Comparison of ENCODE assay signal across 8 cellular contexts in the genomic region with DNA sequence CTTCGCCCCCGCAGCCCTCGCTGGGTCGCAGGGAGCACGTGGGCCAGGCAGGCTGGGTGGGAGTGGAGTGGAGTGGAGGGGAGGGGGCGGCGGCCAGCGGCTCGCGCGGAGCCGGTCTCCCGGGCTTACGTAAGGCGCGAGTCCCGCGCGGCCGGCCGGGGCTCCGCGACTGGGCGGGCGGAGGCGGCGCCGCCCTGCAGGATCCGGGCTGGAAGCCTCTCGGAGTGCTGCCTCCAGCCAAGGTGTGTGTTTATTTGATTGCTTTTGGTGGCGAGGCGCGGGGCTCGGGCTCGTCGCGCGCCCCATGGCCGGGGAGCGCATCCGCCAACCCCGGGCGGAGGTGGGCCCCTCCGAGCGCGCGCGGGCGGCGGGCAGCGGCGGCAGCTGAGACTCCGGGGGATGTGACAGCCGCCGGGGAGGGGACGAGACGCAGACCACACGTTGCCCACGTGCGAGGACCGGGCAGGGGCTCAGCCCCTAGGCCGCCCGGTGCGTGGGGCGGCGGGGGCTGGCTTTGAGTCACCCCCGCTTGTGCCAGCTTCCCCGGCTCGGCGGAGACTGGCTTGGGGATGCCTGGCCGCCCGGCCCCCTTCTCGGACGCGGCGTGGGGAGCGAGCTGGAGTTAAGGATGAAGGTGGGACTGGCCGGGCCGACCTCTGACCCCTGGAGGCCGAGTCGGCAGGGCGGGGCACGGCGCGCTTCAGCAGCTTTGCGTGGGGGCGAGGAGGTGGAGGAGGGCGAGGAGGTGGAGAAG. TPM values are rescaled to one million over a fixed set of nuclear protein-coding genes. Genes with fewer than 3 reads are reported as not detected.
DNase-seq lines count a peak whose midpoint lies in the region; ATAC-seq and TF ChIP-seq lines count a peak whose summit lies in the region.

No MANE protein-coding gene starts in this region.

- peaks cover 21% of the 10 kb centered on the region for H3K4me1 Mint-ChIP-seq in nephron progenitor cell

- DNase-seq in GM13977 (ENCODE audit: low spot score) = peak; percentile 78
- DNase-seq in NCI-H2227 (lab: John Stamatoyannopoulos, UW; ENCODE audit: unreplicated experiment) = peak; percentile 50
- DNase-seq in activated T-cell treated with anti-CD3 and anti-CD28 coated beads for 48 hours (ENCODE audit: low read depth) = peak; percentile 42
- DNase-seq in fibroblast of villous mesenchyme (ENCODE audit: low read depth) = no peak
- peak; percentile 68 for DNase-seq in nephron progenitor cell
- DNase-seq in ureter (ENCODE audit: low spot score) = peak; percentile 63

- no peak for TF ChIP-seq CTCF in 22Rv1 (IDR thresholded peaks at IDR 0.05)
- TF ChIP-seq CTCF in GM13977 (IDR thresholded peaks at IDR 0.05; ENCODE audit: extremely low read depth, insufficient read depth, missing control alignments) = no peak
- TF ChIP-seq CTCF in fibroblast of villous mesenchyme (IDR thresholded peaks at IDR 0.05; ENCODE audit: insufficient read depth, low read depth, low read length) = no peak
- TF ChIP-seq CTCF in nephron progenitor cell (IDR thresholded peaks at IDR 0.05) = no peak

- H3K27me3 Mint-ChIP-seq in nephron progenitor cell (ENCODE audit: low read depth, poor library complexity) = peaks cover 59% of the 10 kb centered on the region

- no peak overlapping the region for H3K27ac Mint-ChIP-seq in nephron progenitor cell

- H3K4me3 Mint-ChIP-seq in nephron progenitor cell = peak overlapping the region; percentile 83

- peak overlapping the region; percentile 53 for H3K4me3 ChIP-seq in fibroblast of villous mesenchyme (ENCODE audit: low read depth, low read length)

- in situ Hi-C loops in GM13977 (cut with MboI; ENCODE audit: low pct_unique_long_range_greater_than_20kb, low sequenced_read_pairs, unreplicated experiment) = no loop called here

- H3K9me3 Mint-ChIP-seq in nephron progenitor cell = no peaks in the 10 kb centered on the region

- ATAC-seq in HG02852 (IDR thresholded peaks at IDR 0.05; ENCODE audit: unreplicated experiment) = peak; percentile 64

- H3K36me3 Mint-ChIP-seq in nephron progenitor cell (ENCODE audit: low read depth) = peaks cover 13% of the 10 kb centered on the region

- peak overlapping the region; percentile 73 for H3K27ac ChIP-seq in 22Rv1

RNA-seq across cellular contexts. Expression of gene AK4, which starts 0.4 kb away (rescaled TPM):
- 0.86 and 0.97 TPM in 2 replicates for total RNA-seq in fibroblast of villous mesenchyme
- 51.9 TPM for total RNA-seq in ureter

Comparison
In these comparisons a context has a peak if more than half of its experiments do, and no peak if none do; other contexts are left out.
1. RNA of gene AK4, which starts 0.4 kb away (total RNA-seq): 51.9 TPM in ureter (single experiment); 0.86 to 0.97 TPM in fibroblast of villous mesenchyme; every median in the first group is over 10 times any median in the second.